Comparison of ENCODE assay signal across 9 cellular contexts in genomic region chr1:37782491-37782890, GRCh38. TPM values are rescaled to one million over a fixed set of nuclear protein-coding genes. Genes with fewer than 3 reads are reported as not detected.
"Had no signal": no experiment of that assay in that cellular context is flagged by ENCODE, and none has a peak within 500 bp of the region (broad histone marks: within the 10 kb centered on the region; RNA-seq: fewer than 3 reads in every experiment).

No MANE protein-coding gene starts in this region.

- ATAC-seq: HCT116 had no signal

- H3K4me1 Mint-ChIP-seq: H9 had no signal

- H3K27ac Mint-ChIP-seq: H9, HFFc6 had no signal

- H3K4me3 Mint-ChIP-seq: H9, HFFc6 had no signal

- H2AFZ ChIP-seq: GM23248 had no signal

- DNase-seq: GM23248, GOT3, H7, H9, HCEC 1CT, HFFc6 had no signal

- H3K9me3 ChIP-seq: HAP-1 had no signal

- H3K9me3 Mint-ChIP-seq: HFFc6 had no signal

- H3K4me1 ChIP-seq: HAP-1 had no signal

- H3K4me3 ChIP-seq: GM23248, HAP-1 had no signal

- H3K36me3 ChIP-seq: HAP-1 had no signal

- H3K9ac ChIP-seq: GM23248 had no signal

- H3K27ac ChIP-seq: GM23248 had no signal

RNA-seq across cellular contexts. Expression of gene EPHA10, which starts 17.6 kb away (rescaled TPM):
- total RNA-seq: GM23248, H4, HFFc6 had no signal
- polyA plus RNA-seq: GM23248 had no signal
